ENCODE assay signal across 1 cellular context in genomic region chr9:135888766-135889394, GRCh38.
TF ChIP-seq lines count a peak whose summit lies in the region.

No MANE protein-coding gene starts in this region.

TF ChIP-seq in H1, 55 proteins besides CTCF, POLR2A, EP300 and RAD21 (continued from another document):
- TF ChIP-seq, protein P1, sequence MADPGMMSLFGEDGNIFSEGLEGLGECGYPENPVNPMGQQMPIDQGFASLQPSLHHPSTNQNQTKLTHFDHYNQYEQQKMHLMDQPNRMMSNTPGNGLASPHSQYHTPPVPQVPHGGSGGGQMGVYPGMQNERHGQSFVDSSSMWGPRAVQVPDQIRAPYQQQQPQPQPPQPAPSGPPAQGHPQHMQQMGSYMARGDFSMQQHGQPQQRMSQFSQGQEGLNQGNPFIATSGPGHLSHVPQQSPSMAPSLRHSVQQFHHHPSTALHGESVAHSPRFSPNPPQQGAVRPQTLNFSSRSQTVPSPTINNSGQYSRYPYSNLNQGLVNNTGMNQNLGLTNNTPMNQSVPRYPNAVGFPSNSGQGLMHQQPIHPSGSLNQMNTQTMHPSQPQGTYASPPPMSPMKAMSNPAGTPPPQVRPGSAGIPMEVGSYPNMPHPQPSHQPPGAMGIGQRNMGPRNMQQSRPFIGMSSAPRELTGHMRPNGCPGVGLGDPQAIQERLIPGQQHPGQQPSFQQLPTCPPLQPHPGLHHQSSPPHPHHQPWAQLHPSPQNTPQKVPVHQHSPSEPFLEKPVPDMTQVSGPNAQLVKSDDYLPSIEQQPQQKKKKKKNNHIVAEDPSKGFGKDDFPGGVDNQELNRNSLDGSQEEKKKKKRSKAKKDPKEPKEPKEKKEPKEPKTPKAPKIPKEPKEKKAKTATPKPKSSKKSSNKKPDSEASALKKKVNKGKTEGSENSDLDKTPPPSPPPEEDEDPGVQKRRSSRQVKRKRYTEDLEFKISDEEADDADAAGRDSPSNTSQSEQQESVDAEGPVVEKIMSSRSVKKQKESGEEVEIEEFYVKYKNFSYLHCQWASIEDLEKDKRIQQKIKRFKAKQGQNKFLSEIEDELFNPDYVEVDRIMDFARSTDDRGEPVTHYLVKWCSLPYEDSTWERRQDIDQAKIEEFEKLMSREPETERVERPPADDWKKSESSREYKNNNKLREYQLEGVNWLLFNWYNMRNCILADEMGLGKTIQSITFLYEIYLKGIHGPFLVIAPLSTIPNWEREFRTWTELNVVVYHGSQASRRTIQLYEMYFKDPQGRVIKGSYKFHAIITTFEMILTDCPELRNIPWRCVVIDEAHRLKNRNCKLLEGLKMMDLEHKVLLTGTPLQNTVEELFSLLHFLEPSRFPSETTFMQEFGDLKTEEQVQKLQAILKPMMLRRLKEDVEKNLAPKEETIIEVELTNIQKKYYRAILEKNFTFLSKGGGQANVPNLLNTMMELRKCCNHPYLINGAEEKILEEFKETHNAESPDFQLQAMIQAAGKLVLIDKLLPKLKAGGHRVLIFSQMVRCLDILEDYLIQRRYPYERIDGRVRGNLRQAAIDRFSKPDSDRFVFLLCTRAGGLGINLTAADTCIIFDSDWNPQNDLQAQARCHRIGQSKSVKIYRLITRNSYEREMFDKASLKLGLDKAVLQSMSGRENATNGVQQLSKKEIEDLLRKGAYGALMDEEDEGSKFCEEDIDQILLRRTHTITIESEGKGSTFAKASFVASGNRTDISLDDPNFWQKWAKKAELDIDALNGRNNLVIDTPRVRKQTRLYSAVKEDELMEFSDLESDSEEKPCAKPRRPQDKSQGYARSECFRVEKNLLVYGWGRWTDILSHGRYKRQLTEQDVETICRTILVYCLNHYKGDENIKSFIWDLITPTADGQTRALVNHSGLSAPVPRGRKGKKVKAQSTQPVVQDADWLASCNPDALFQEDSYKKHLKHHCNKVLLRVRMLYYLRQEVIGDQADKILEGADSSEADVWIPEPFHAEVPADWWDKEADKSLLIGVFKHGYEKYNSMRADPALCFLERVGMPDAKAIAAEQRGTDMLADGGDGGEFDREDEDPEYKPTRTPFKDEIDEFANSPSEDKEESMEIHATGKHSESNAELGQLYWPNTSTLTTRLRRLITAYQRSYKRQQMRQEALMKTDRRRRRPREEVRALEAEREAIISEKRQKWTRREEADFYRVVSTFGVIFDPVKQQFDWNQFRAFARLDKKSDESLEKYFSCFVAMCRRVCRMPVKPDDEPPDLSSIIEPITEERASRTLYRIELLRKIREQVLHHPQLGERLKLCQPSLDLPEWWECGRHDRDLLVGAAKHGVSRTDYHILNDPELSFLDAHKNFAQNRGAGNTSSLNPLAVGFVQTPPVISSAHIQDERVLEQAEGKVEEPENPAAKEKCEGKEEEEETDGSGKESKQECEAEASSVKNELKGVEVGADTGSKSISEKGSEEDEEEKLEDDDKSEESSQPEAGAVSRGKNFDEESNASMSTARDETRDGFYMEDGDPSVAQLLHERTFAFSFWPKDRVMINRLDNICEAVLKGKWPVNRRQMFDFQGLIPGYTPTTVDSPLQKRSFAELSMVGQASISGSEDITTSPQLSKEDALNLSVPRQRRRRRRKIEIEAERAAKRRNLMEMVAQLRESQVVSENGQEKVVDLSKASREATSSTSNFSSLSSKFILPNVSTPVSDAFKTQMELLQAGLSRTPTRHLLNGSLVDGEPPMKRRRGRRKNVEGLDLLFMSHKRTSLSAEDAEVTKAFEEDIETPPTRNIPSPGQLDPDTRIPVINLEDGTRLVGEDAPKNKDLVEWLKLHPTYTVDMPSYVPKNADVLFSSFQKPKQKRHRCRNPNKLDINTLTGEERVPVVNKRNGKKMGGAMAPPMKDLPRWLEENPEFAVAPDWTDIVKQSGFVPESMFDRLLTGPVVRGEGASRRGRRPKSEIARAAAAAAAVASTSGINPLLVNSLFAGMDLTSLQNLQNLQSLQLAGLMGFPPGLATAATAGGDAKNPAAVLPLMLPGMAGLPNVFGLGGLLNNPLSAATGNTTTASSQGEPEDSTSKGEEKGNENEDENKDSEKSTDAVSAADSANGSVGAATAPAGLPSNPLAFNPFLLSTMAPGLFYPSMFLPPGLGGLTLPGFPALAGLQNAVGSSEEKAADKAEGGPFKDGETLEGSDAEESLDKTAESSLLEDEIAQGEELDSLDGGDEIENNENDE (IDR thresholded peaks at IDR 0.05; ENCODE audit: insufficient replicate concordance, low read length) = no peak
- TF ChIP-seq MAFK (IDR thresholded peaks at IDR 0.05; ENCODE audit: low read depth, low read length) = no peak
- no peak for TF ChIP-seq EGR1 (IDR thresholded peaks at IDR 0.05; ENCODE audit: borderline replicate concordance, low read depth, low read length)
- no peak for TF ChIP-seq ASH2L (IDR thresholded peaks at IDR 0.05; ENCODE audit: low read length)
- TF ChIP-seq RFX5 (IDR thresholded peaks at IDR 0.05; ENCODE audit: borderline replicate concordance, low read depth, low read length) = no peak
- no peak for TF ChIP-seq JUND (IDR thresholded peaks at IDR 0.05; ENCODE audit: low read length)
- no peak for TF ChIP-seq BACH1 (IDR thresholded peaks at IDR 0.05; ENCODE audit: low read length)
- TF ChIP-seq USF2 (IDR thresholded peaks at IDR 0.05; ENCODE audit: low read length) = no peak
- TF ChIP-seq, protein P2, sequence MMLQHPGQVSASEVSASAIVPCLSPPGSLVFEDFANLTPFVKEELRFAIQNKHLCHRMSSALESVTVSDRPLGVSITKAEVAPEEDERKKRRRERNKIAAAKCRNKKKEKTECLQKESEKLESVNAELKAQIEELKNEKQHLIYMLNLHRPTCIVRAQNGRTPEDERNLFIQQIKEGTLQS (IDR thresholded peaks at IDR 0.05; ENCODE audit: insufficient read depth, low read depth, low read length) = no peak
- no peak for TF ChIP-seq CBX8 (IDR thresholded peaks at IDR 0.05; ENCODE audit: borderline replicate concordance, low read depth, low read length)
